In genomic region chr12:111446044-111446581, GRCh38 we compare ENCODE assay signal across 8 cellular contexts. TPM values are rescaled to one million over a fixed set of nuclear protein-coding genes. Genes with fewer than 3 reads are reported as not detected.
DNase-seq lines count a peak whose midpoint lies in the region; ATAC-seq, FAIRE-seq and TF ChIP-seq lines count a peak whose summit lies in the region.

No MANE protein-coding gene starts in this region.

- no TSS peak for BruUV-seq in endothelial cell of umbilical vein (replicated peaks; lab: Mats Ljungman, UMichigan)

- H3K9me3 ChIP-seq in OCI-LY3 (ENCODE audit: insufficient read depth, low read length) (no peaks in the 10 kb centered on the region), endothelial cell of umbilical vein (replicated peaks; ENCODE audit: control insufficient read depth, insufficient read depth, low read length) (no peaks in the 10 kb centered on the region), neutrophil (no peaks in the 10 kb centered on the region)

- peak; percentile 98 for FAIRE-seq in endothelial cell of umbilical vein (lab: Jason Lieb, UNC)

- H3K9me1 ChIP-seq in endothelial cell of umbilical vein (replicated peaks; ENCODE audit: control insufficient read depth, extremely low read depth, insufficient read depth, low read length), result no peaks in the 10 kb centered on the region

- TF ChIP-seq CTCF in OCI-LY3 (IDR thresholded peaks at IDR 0.05; ENCODE audit: low read depth, low read length) (no peak), endothelial cell of umbilical vein (IDR thresholded peaks at IDR 0.05; ENCODE audit: extremely low read depth in 1 of 2, insufficient read depth in 1 of 2, low read depth in 1 of 2, low read length in 2 of 2) (no peak), neutrophil (IDR thresholded peaks at IDR 0.05) (no peak)

- H3K27ac ChIP-seq in OCI-LY3 (ENCODE audit: low read length) (no peak overlapping the region), endothelial cell of umbilical vein (ENCODE audit: insufficient read depth, low read depth, low read length) (peak overlapping the region; percentile 81), neutrophil (peak overlapping the region; percentile 80)

- peaks cover 5% of the 10 kb centered on the region; the same call in 1 of the 2 replicates for H3K27me3 ChIP-seq in OCI-LY3 (ENCODE audit: low read depth, low read length)
- H3K27me3 ChIP-seq in endothelial cell of umbilical vein (ENCODE audit: control insufficient read depth in 2 of 2, insufficient read depth in 2 of 2, low read length in 2 of 2), result no peaks in the 10 kb centered on the region
- H3K27me3 ChIP-seq in neutrophil, result no peaks in the 10 kb centered on the region

- CTCF ChIA-PET in endothelial cell of umbilical vein (lab: Charles Lee), result interaction anchor here (0.7 to 16.4 kb wide), 8 partner anchors 9 to 77 kb away, joined by 3 to 464 read pairs (median 6); partner anchors contain the start of gene PHETA1

- intact Hi-C loops in endothelial cell of umbilical vein (cut with micrococcal nuclease), result loop anchor here (1.0 kb wide), 6 partner anchors 8 to 49 kb away; partner anchors contain the start of gene SH2B3

- dilution Hi-C loops in endothelial cell of umbilical vein (cut with MboI; ENCODE audit: extremely low pct_ligation_motif_present, low sequenced_read_pairs), result no loop called here

- ATAC-seq in HG03025 (IDR thresholded peaks at IDR 0.05; ENCODE audit: low FRiP score, unreplicated experiment) (no peak), GM21515 (IDR thresholded peaks at IDR 0.05; ENCODE audit: unreplicated experiment) (no peak)

- H3K9ac ChIP-seq in OCI-LY3 (ENCODE audit: low read length), result no peak overlapping the region
- H3K9ac ChIP-seq in endothelial cell of umbilical vein (replicated peaks; ENCODE audit: extremely low read depth, insufficient read depth, low read length), result peak overlapping the region; percentile 37

- H3K36me3 ChIP-seq in OCI-LY3 (replicated peaks; ENCODE audit: low read depth, low read length) (peaks cover 73% of the 10 kb centered on the region), endothelial cell of umbilical vein (ENCODE audit: control insufficient read depth in 2 of 2, extremely low read depth in 1 of 2, insufficient read depth in 2 of 2, low read length in 2 of 2) (peaks cover 21 to 37% of the 10 kb centered on the region in 2 experiments), neutrophil (peaks cover 44% of the 10 kb centered on the region)

- H3K79me2 ChIP-seq in OCI-LY3 (ENCODE audit: low read length) (peaks cover 16% of the 10 kb centered on the region; the same call in 1 of the 2 replicates), endothelial cell of umbilical vein (ENCODE audit: control insufficient read depth, insufficient read depth, low read length) (peaks cover 67% of the 10 kb centered on the region)

- DNase-seq in NCI-H2081 (lab: John Stamatoyannopoulos, UW), result peak; percentile 56 to 83
- DNase-seq in NCI-H2081 treated with DMSO at 0.1 percent for 48 hours (lab: John Stamatoyannopoulos, UW), result no peak
- DNase-seq in endothelial cell of umbilical vein (ENCODE audit: low read depth, low spot score), result peak; percentile 97
- no peak for DNase-seq in SIG-M5 (lab: John Stamatoyannopoulos, UW)

- H2AFZ ChIP-seq in OCI-LY3 (ENCODE audit: low read depth, low read length) (no peak overlapping the region), endothelial cell of umbilical vein (ENCODE audit: low read depth, low read length) (no peak overlapping the region)

- H3K4me3 ChIP-seq in OCI-LY3 (ENCODE audit: low read length) (no peak overlapping the region), endothelial cell of umbilical vein (replicated peaks in 1 of 3; ENCODE audit: insufficient read depth in 1 of 3, low read depth in 1 of 3, low read length in 3 of 3) (no peak overlapping the region), neutrophil (ENCODE audit: low read depth in 1 of 2, low read length in 1 of 2) (peak overlapping the region in 1 of 2 experiments; percentile 11)

- POLR2A ChIA-PET in endothelial cell of umbilical vein (lab: Charles Lee), result interaction anchor here (0.8 to 1.6 kb wide), 4 partner anchors 8 to 49 kb away, joined by 3 to 6 read pairs (median 5); no protein-coding TSS in a partner anchor

- H3K4me2 ChIP-seq in OCI-LY3 (ENCODE audit: low read length) (peak overlapping the region; percentile 63; the same call in 1 of the 2 replicates), endothelial cell of umbilical vein (ENCODE audit: insufficient read depth, low read length) (peak overlapping the region; percentile 46)

- H3K4me1 ChIP-seq in OCI-LY3 (ENCODE audit: low read length) (peaks cover 52% of the 10 kb centered on the region), endothelial cell of umbilical vein (ENCODE audit: control insufficient read depth, extremely low read depth, insufficient read depth, low read length) (peaks cover 55% of the 10 kb centered on the region), neutrophil (ENCODE audit: control insufficient read depth in 1 of 2, insufficient read depth in 1 of 2, low read depth in 1 of 2, low read length in 1 of 2) (peaks cover 45 to 49% of the 10 kb centered on the region in 2 experiments)

- TF ChIP-seq POLR2A in endothelial cell of umbilical vein (IDR thresholded peaks at IDR 0.05; ENCODE audit: low read depth, low read length), result peak; percentile 80

- H4K20me1 ChIP-seq in OCI-LY3 (ENCODE audit: insufficient read depth, low read length), result peaks cover 94% of the 10 kb centered on the region
- no peaks in the 10 kb centered on the region for H4K20me1 ChIP-seq in endothelial cell of umbilical vein (replicated peaks; ENCODE audit: control insufficient read depth, extremely low read depth, insufficient read depth, low read length)

TF ChIP-seq in endothelial cell of umbilical vein, 7 proteins besides CTCF, POLR2A, EP300 and RAD21:
- TF ChIP-seq JUN (IDR thresholded peaks at IDR 0.05; ENCODE audit: borderline replicate concordance, insufficient read depth, insufficient read length, low read depth) (peak; percentile 32), GATA2 (IDR thresholded peaks at IDR 0.05; ENCODE audit: insufficient read depth, insufficient read length, low read depth, low read length) (peak; percentile 89), MYC (IDR thresholded peaks at IDR 0.05; ENCODE audit: low read depth, low read length) (peak; percentile 71), FOS (IDR thresholded peaks at IDR 0.05; ENCODE audit: borderline replicate concordance, insufficient read depth, low read length) (peak; percentile 18), EZH2 (IDR thresholded peaks at IDR 0.05; ENCODE audit: borderline replicate concordance, low read depth, low read length, severe bottlenecking) (no peak), POLR2AphosphoS5 (IDR thresholded peaks at IDR 0.05; ENCODE audit: insufficient read depth, low read depth, low read length) (peak; percentile 98), MAX (IDR thresholded peaks at IDR 0.05; ENCODE audit: insufficient read depth, insufficient read length) (no peak)

RNA-seq across cellular contexts. Expression of gene SH2B3, which starts 40.4 kb away (rescaled TPM):
- 97.9 and 111 TPM in 2 replicates for total RNA-seq in endothelial cell of umbilical vein
- polyA plus RNA-seq in endothelial cell of umbilical vein, result 63.1 and 69.7 TPM in 2 replicates
- 74.6 and 75.9 TPM in 2 replicates for polyA plus RNA-seq in endothelial cell of umbilical vein (2011; cell fraction: cytosol; rRNA removed)
- polyA plus RNA-seq in endothelial cell of umbilical vein (2011; cell fraction: nucleus; rRNA removed), result 53.9 and 63.7 TPM in 2 replicates
- 51.2 and 67.6 TPM in 2 replicates for polyA plus RNA-seq in endothelial cell of umbilical vein (2012)
- polyA minus RNA-seq in endothelial cell of umbilical vein, result 59.8 and 60.1 TPM in 2 replicates
- polyA minus RNA-seq in endothelial cell of umbilical vein (2011; cell fraction: cytosol; rRNA and poly(A)+ RNA removed), result 3.2 TPM
- 27.6 and 29.2 TPM in 2 replicates for polyA minus RNA-seq in endothelial cell of umbilical vein (2011; cell fraction: nucleus; rRNA and poly(A)+ RNA removed)

Comparison
In these comparisons a context has a peak if more than half of its experiments do, and no peak if none do; other contexts are left out.
1. DNase-seq: peak in NCI-H2081 (2 of 2) and endothelial cell of umbilical vein (single experiment); none in NCI-H2081 treated with DMSO at 0.1 percent for 48 hours (single experiment) and SIG-M5 (single experiment).